In the genomic region with DNA sequence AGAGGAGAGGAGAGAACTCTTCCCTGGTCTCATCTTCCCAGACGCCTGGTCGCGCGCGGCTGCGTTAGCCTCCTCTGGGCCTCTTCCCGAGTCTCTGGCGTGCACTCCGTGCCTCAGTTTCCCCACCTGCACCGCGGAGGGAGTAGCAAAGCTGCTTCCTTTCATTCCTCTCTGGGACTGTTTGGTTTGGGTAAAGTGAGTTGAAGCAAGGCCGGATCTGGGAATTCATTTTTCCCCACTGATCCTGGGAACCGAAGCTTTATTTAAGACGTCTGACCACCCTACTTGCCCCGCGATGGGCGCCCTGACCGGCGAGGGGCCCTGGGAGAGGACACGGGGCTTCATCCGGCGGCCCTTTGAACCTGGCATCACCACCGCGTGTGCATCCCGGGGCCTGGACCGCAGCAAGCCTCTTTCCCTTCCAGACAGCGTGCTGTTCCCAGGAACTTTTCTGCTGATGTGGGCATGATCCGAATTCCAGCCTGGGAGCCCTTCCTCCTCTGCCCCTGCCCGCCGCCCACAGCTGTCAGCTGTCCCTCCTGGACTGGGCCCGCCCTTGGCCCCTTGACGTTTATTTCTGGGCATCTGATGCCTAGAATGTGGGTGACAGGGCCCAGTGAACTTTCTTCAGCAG, we compare ENCODE assay signal across 7 cellular contexts. TPM values are rescaled to one million over a fixed set of nuclear protein-coding genes. Genes with fewer than 3 reads are reported as not detected.
DNase-seq lines count a peak whose midpoint lies in the region; ATAC-seq and TF ChIP-seq lines count a peak whose summit lies in the region.

No MANE protein-coding gene starts in this region.

- POLR2A ChIA-PET in activated CD4-positive, alpha-beta memory T cell treated with anti-CD3 and anti-CD28 coated beads for 36 hours (lab: Charles Lee): no interaction called here

- no peak overlapping the region for H2AK5ac ChIP-seq in H9 (ENCODE audit: insufficient read length, low read length)

- H3K23ac ChIP-seq in H9 (ENCODE audit: insufficient read length, low read depth, low read length): no peak overlapping the region

- H3K4me3 Mint-ChIP-seq in H9: peak overlapping the region; percentile 87 to 96
- H3K4me3 Mint-ChIP-seq in activated CD4-positive, alpha-beta memory T cell treated with anti-CD3 and anti-CD28 coated beads for 36 hours: peak overlapping the region; percentile 62

- H4K8ac ChIP-seq in H9 (replicated peaks; ENCODE audit: insufficient read length, low read depth, low read length): no peak overlapping the region

- no peak overlapping the region for H3K27ac ChIP-seq in H9 (ENCODE audit: insufficient read length, low read depth, low read length)

- no peak overlapping the region for H3K18ac ChIP-seq in H9 (ENCODE audit: insufficient read length, low read depth, low read length)

- no peak overlapping the region for H4K5ac ChIP-seq in H9 (ENCODE audit: insufficient read length, low read depth, low read length)

- H3K56ac ChIP-seq in H9 (ENCODE audit: insufficient read length, low read depth, low read length): no peak overlapping the region

- no peak overlapping the region for H4K91ac ChIP-seq in H9 (ENCODE audit: insufficient read length, low read depth, low read length)

- H2BK12ac ChIP-seq in H9 (ENCODE audit: insufficient read length, low read depth, low read length): no peak overlapping the region

- no peak overlapping the region for H2BK15ac ChIP-seq in H9 (ENCODE audit: low read depth, low read length)

- peaks cover 56 to 63% of the 10 kb centered on the region in 2 experiments for H3K4me1 Mint-ChIP-seq in H9
- H3K4me1 Mint-ChIP-seq in activated CD4-positive, alpha-beta memory T cell treated with anti-CD3 and anti-CD28 coated beads for 36 hours (ENCODE audit: low read depth): peaks cover 11% of the 10 kb centered on the region

- peaks cover 7% of the 10 kb centered on the region for H3K79me1 ChIP-seq in H9 (ENCODE audit: insufficient read depth, low read depth, low read length, poor library complexity, severe bottlenecking)

- CTCF ChIA-PET in activated CD4-positive, alpha-beta memory T cell treated with anti-CD3 and anti-CD28 coated beads for 36 hours (lab: Charles Lee): no interaction called here

- H3K23me2 ChIP-seq in H9 (ENCODE audit: insufficient read length, low read depth, low read length, poor library complexity, severe bottlenecking): peaks cover 9% of the 10 kb centered on the region

- H2BK20ac ChIP-seq in H9 (ENCODE audit: low read depth, low read length, poor library complexity, severe bottlenecking): no peak overlapping the region

- H3K27ac Mint-ChIP-seq in H9: peak overlapping the region in 2 of 3 experiments; percentile 68 to 88; a peak in 4 of 7 replicates
- H3K27ac Mint-ChIP-seq in activated CD4-positive, alpha-beta memory T cell treated with anti-CD3 and anti-CD28 coated beads for 36 hours: no peak overlapping the region

- H3K79me2 ChIP-seq in H9 (ENCODE audit: insufficient read depth, low read length): peaks cover 2% of the 10 kb centered on the region; the same call in 1 of the 2 replicates

- no peak overlapping the region for H3T11ph ChIP-seq in H9 (ENCODE audit: low read length)

- no peaks in the 10 kb centered on the region for H4K20me1 ChIP-seq in H9 (ENCODE audit: control insufficient read depth, insufficient read depth, insufficient read length)

- H3K9ac ChIP-seq in H9 (ENCODE audit: extremely low read depth, insufficient read length, low read length): peak overlapping the region; percentile 15

- H3K4me3 ChIP-seq in retinal pigment epithelial cell (ENCODE audit: low read length): peak overlapping the region; percentile 76

- ATAC-seq in left cardiac atrium (peak; percentile 19 to 67), HG02885 (IDR thresholded peaks at IDR 0.05; ENCODE audit: poor library complexity, unreplicated experiment) (no peak)

- H3K4ac ChIP-seq in H9 (ENCODE audit: low read depth, low read length): no peak overlapping the region

- no peak for DNase-seq in H9
- no peak for DNase-seq in activated CD4-positive, alpha-beta memory T cell treated with anti-CD3 and anti-CD28 coated beads for 36 hours
- DNase-seq in left cardiac atrium: peak; percentile 31
- no peak for DNase-seq in retinal pigment epithelial cell (ENCODE audit: low read depth)
- DNase-seq in HuH-7.5 (ENCODE audit: low spot score): no peak
- DNase-seq in NCI-H1694 treated with DMSO at 0.1 percent for 48 hours (lab: John Stamatoyannopoulos, UW): no peak

- no peaks in the 10 kb centered on the region for H3K9me3 Mint-ChIP-seq in H9
- H3K9me3 Mint-ChIP-seq in activated CD4-positive, alpha-beta memory T cell treated with anti-CD3 and anti-CD28 coated beads for 36 hours: no peaks in the 10 kb centered on the region

- H2BK5ac ChIP-seq in H9 (ENCODE audit: insufficient read length, low read length): no peak overlapping the region

- no peaks in the 10 kb centered on the region; the same call in 1 of the 2 replicates for H3K27me3 ChIP-seq in H9 (ENCODE audit: insufficient read depth, low read length)

- peaks cover 36% of the 10 kb centered on the region for H3K27me3 Mint-ChIP-seq in H9 (ENCODE audit: low read depth)
- peaks cover 36% of the 10 kb centered on the region for H3K27me3 Mint-ChIP-seq in activated CD4-positive, alpha-beta memory T cell treated with anti-CD3 and anti-CD28 coated beads for 36 hours

- no peak overlapping the region for H2BK120ac ChIP-seq in H9 (ENCODE audit: low read depth, low read length, poor library complexity, severe bottlenecking)

- no peak overlapping the region for H2AFZ ChIP-seq in H9 (ENCODE audit: low read length)

- no peak for TF ChIP-seq CTCF in H9 (conservative IDR thresholded peaks at IDR 0.05)
- TF ChIP-seq CTCF in retinal pigment epithelial cell (conservative IDR thresholded peaks at IDR 0.05; ENCODE audit: low read depth, low read length): no peak

- H3K4me1 ChIP-seq in H9 (ENCODE audit: insufficient read depth, low read length): peaks cover 21% of the 10 kb centered on the region

- peaks cover 0 to 2% (median 0%) of the 10 kb centered on the region in 3 experiments; a peak in 2 of 7 replicates for H3K36me3 Mint-ChIP-seq in H9 (ENCODE audit: insufficient read depth in 1 of 3, low read depth in 3 of 3)
- H3K36me3 Mint-ChIP-seq in activated CD4-positive, alpha-beta memory T cell treated with anti-CD3 and anti-CD28 coated beads for 36 hours: no peaks in the 10 kb centered on the region

- intact Hi-C loops in activated CD4-positive, alpha-beta memory T cell treated with anti-CD3 and anti-CD28 coated beads for 36 hours (cut with micrococcal nuclease): no loop called here
- intact Hi-C loops in left cardiac atrium (cut with DNase I): no loop called here

- peak overlapping the region; percentile 74; the same call in 1 of the 2 replicates for H3K14ac ChIP-seq in H9 (ENCODE audit: insufficient read depth, low read length)

- H3K4me2 ChIP-seq in H9 (ENCODE audit: insufficient read depth, insufficient read length, low read length): peak overlapping the region; percentile 77

- WGBS in H9 (ENCODE audit: extremely low coverage, insufficient read length, low lambda C conversion rate): no CpG with 5 or more reads among the region's 32 CpGs

- H3K9me3 ChIP-seq in H9 (ENCODE audit: control insufficient read depth, low read depth, low read length): no peaks in the 10 kb centered on the region

RNA-seq across cellular contexts. Expression of a gene that starts 0.8 kb away (rescaled TPM):
- total RNA-seq in H9 (2021): 11.5 and 12.1 TPM in 2 replicates
- under 1 TPM; 0.10 to 0.22 TPM for total RNA-seq in activated CD4-positive, alpha-beta memory T cell treated with anti-CD3 and anti-CD28 coated beads for 36 hours
- total RNA-seq in left cardiac atrium: 10 to 100 TPM in 1 of 2 donors, 1 to 10 TPM in 1; 4.7 to 10.8 TPM

Comparison
In these comparisons a context has a peak if more than half of its experiments do, and no peak if none do; other contexts are left out.
1. RNA of a gene that starts 0.8 kb away (total RNA-seq): 11.5 to 12.1 TPM in H9 and 4.7 to 10.8 TPM in left cardiac atrium; 0.10 to 0.22 TPM in activated CD4-positive, alpha-beta memory T cell treated with anti-CD3 and anti-CD28 coated beads for 36 hours; every median in the first group is over 4 times any median in the second.